In genomic region chr11:117520201-117520600, GRCh38 we compare ENCODE assay signal across 15 cellular contexts.
DNase-seq lines count a peak whose midpoint lies in the region; ATAC-seq and TF ChIP-seq lines count a peak whose summit lies in the region.
"Had no signal": no experiment of that assay in that cellular context is flagged by ENCODE, and none has a peak within 500 bp of the region (broad histone marks: within the 10 kb centered on the region; RNA-seq: fewer than 3 reads in every experiment).

No MANE protein-coding gene starts in this region.

- peak; percentile 29 for DNase-seq in NCI-H69 (lab: John Stamatoyannopoulos, UW)
- no peak for DNase-seq in esophagus muscularis mucosa (ENCODE audit: extremely low spot score)
- DNase-seq in neural crest cell (ENCODE audit: low read depth, low spot score): no peak
- DNase-seq in activated CD8-positive, alpha-beta memory T cell treated with anti-CD3 and anti-CD28 coated beads, Interleukin-2, amount 50 U/mL, for 48 hours: no peak
- no peak for DNase-seq in SK-N-DZ (ENCODE audit: low spot score)
- DNase-seq in left lobe of liver (ENCODE audit: low spot score): no peak
- DNase-seq: activated gamma-delta T cell treated with Interleukin-2 at 50 U/mL for 16 hours, amygdala, mammary epithelial cell, NCI-H1417 treated with DMSO at 0.1 percent for 48 hours, NCI-H2227 treated with DMSO at 0.1 percent for 48 hours, SHP77 treated with DMSO at 0.1 percent for 48 hours had no signal

- peaks cover 0 to 12% (median 2%) of the 10 kb centered on the region in 4 donors for H3K36me3 ChIP-seq in esophagus muscularis mucosa
- H3K36me3 ChIP-seq: prostate gland had no signal

- WGBS in esophagus muscularis mucosa: 89% methylated on average over 3 of the region's 3 CpGs

- H3K4me3 ChIP-seq in esophagus muscularis mucosa: no peak overlapping the region
- H3K4me3 ChIP-seq: prostate gland had no signal

- H3K9me3 ChIP-seq in esophagus muscularis mucosa: no peaks in the 10 kb centered on the region
- H3K9me3 ChIP-seq: prostate gland had no signal

- TF ChIP-seq CTCF in GM12872 (IDR thresholded peaks at IDR 0.05; ENCODE audit: insufficient read depth, low read depth, low read length) (0 out of 3 replicates have a peak, but pooled peaks have one; percentile 18), esophagus muscularis mucosa (IDR thresholded peaks at IDR 0.05) (no peak), neural crest cell (conservative IDR thresholded peaks at IDR 0.05) (no peak)

- no peak overlapping the region for H3K4me3 Mint-ChIP-seq in neural crest cell
- H3K4me3 Mint-ChIP-seq: natural killer cell treated with Interleukin-12 subunit alpha and Interleukin-12 subunit beta and Interleukin-15 and Interleukin-18, amount 100 ng/mL, for 72 hours had no signal

- peak overlapping the region; percentile 64 for H3K27ac Mint-ChIP-seq in neural crest cell (ENCODE audit: unreplicated experiment)
- H3K27ac Mint-ChIP-seq: natural killer cell treated with Interleukin-12 subunit alpha and Interleukin-12 subunit beta and Interleukin-15 and Interleukin-18, amount 100 ng/mL, for 72 hours had no signal

- H3K4me1 ChIP-seq in esophagus muscularis mucosa: peaks cover 0 to 15% (median 12%) of the 10 kb centered on the region in 4 donors
- H3K4me1 ChIP-seq: prostate gland had no signal

- ATAC-seq in left lobe of liver: no peak
- ATAC-seq: natural killer cell treated with Interleukin-12 subunit alpha and Interleukin-12 subunit beta and Interleukin-15 and Interleukin-18, amount 100 ng/mL, for 72 hours had no signal

- H3K27me3 ChIP-seq in esophagus muscularis mucosa: no peaks in the 10 kb centered on the region

- TF ChIP-seq EP300 in esophagus muscularis mucosa (IDR thresholded peaks at IDR 0.05): no peak

- H3K36me3 Mint-ChIP-seq in neural crest cell (ENCODE audit: low read depth): no peaks in the 10 kb centered on the region
- H3K36me3 Mint-ChIP-seq: natural killer cell treated with Interleukin-12 subunit alpha and Interleukin-12 subunit beta and Interleukin-15 and Interleukin-18, amount 100 ng/mL, for 72 hours had no signal

- H3K9me3 Mint-ChIP-seq in neural crest cell: no peaks in the 10 kb centered on the region
- H3K9me3 Mint-ChIP-seq: natural killer cell treated with Interleukin-12 subunit alpha and Interleukin-12 subunit beta and Interleukin-15 and Interleukin-18, amount 100 ng/mL, for 72 hours had no signal

- H3K27ac ChIP-seq in esophagus muscularis mucosa (replicated peaks in 1 of 4): peak overlapping the region in 3 of 4 donors; percentile 18 to 34 (median 23)
- H3K27ac ChIP-seq: prostate gland had no signal

- TF ChIP-seq POLR2A in esophagus muscularis mucosa (IDR thresholded peaks at IDR 0.05; ENCODE audit: low read depth): no peak

- intact Hi-C loops in esophagus muscularis mucosa (cut with DNase I): no loop called here

- peaks cover 29% of the 10 kb centered on the region for H3K4me1 Mint-ChIP-seq in neural crest cell

- H3K27me3 Mint-ChIP-seq in neural crest cell (ENCODE audit: low read depth): peaks cover 2% of the 10 kb centered on the region
- H3K27me3 Mint-ChIP-seq: natural killer cell treated with Interleukin-12 subunit alpha and Interleukin-12 subunit beta and Interleukin-15 and Interleukin-18, amount 100 ng/mL, for 72 hours had no signal
